In the genomic region with DNA sequence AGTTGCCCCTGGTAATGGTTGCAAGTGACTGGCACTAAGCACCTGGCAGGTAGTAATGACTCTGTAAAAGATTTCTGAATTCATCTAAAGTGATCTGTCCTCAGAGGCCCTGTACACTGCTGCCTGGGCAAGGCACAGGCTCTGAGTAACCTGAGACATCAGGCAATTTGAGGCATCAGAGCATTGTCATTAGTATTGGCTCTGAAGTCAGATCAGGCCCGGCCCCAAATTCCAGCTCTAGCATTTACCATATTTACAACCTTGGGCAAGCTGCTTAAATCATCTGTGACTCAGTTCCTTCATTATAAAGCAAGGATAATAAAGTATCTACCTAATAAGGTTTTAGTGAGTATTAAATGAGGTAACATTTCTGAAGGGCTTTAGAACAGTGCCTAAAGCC, we compare ENCODE assay signal across 15 cellular contexts. TPM values are rescaled to one million over a fixed set of nuclear protein-coding genes. Genes with fewer than 3 reads are reported as not detected.
DNase-seq lines count a peak whose midpoint lies in the region; ATAC-seq, FAIRE-seq and TF ChIP-seq lines count a peak whose summit lies in the region.
"Had no signal": no experiment of that assay in that cellular context is flagged by ENCODE, and none has a peak within 500 bp of the region (broad histone marks: within the 10 kb centered on the region; RNA-seq: fewer than 3 reads in every experiment).

No MANE protein-coding gene starts in this region.

- peak; percentile 9 for DNase-seq in AG08395 (ENCODE audit: low spot score)
- DNase-seq in HTR-8/SVneo (ENCODE audit: insufficient read length, low spot score), result no peak
- peak; percentile 63 to 83 for DNase-seq in foreskin keratinocyte
- no peak for DNase-seq in 8988T
- no peak for DNase-seq in NCI-H226
- DNase-seq in HEK293T (ENCODE audit: extremely low spot score), result no peak
- DNase-seq: activated CD4-positive, alpha-beta T cell treated with anti-CD3 and anti-CD28 coated beads, Interleukin-2, amount 50 U/mL, for 4 hours; kidney glomerular epithelial cell; MM.1S; RPMI8226; thyroid gland had no signal

- ATAC-seq in SK-N-SH treated with all-trans-retinoic acid at 6 μM for 48 hours, result peak; percentile 79
- ATAC-seq in foreskin keratinocyte, result peak; percentile 73
- no peak for ATAC-seq in HG02973 (IDR thresholded peaks at IDR 0.05; ENCODE audit: unreplicated experiment)

- peaks cover 34% of the 10 kb centered on the region for H3K4me1 ChIP-seq in foreskin keratinocyte
- H3K4me1 ChIP-seq: prostate gland had no signal

- TF ChIP-seq CTCF in foreskin keratinocyte (conservative IDR thresholded peaks at IDR 0.05), result no peak

- H3K27me3 ChIP-seq in foreskin keratinocyte, result no peaks in the 10 kb centered on the region
- H3K27me3 ChIP-seq: ascending aorta, thyroid gland had no signal

- peak; percentile 16 for FAIRE-seq in HTR-8/SVneo (lab: Jason Lieb, UNC)

- POLR2A ChIA-PET in HEK293T (lab: Yijun Ruan, JAX), result interaction anchor here (1.0 kb wide), 1 partner anchor 16 kb away, joined by 3 read pairs; no protein-coding TSS in a partner anchor

- CTCF ChIA-PET in HEK293T (lab: Yijun Ruan, JAX), result no interaction called here

- no peak overlapping the region for H3K27ac ChIP-seq in foreskin keratinocyte
- H3K27ac ChIP-seq: ascending aorta, prostate gland, thyroid gland had no signal

TF ChIP-seq in SK-N-SH treated with all-trans-retinoic acid at 6 μM for 48 hours, 23 proteins besides CTCF, POLR2A, EP300 and RAD21 (continues in another document):
- TF ChIP-seq CREB5 (CRISPR knock-in tag; IDR thresholded peaks at IDR 0.05; ENCODE audit: low read depth), result no peak
- no peak for TF ChIP-seq TSHZ2 (CRISPR knock-in tag; IDR thresholded peaks at IDR 0.05)
- TF ChIP-seq ZNF8 (CRISPR knock-in tag; IDR thresholded peaks at IDR 0.05), result no peak
- TF ChIP-seq OSR1 (CRISPR knock-in tag; IDR thresholded peaks at IDR 0.05), result no peak
- no peak for TF ChIP-seq PATZ1 (CRISPR knock-in tag; IDR thresholded peaks at IDR 0.05; ENCODE audit: borderline replicate concordance)
- TF ChIP-seq TOX (CRISPR knock-in tag; IDR thresholded peaks at IDR 0.05; ENCODE audit: borderline replicate concordance), result no peak

TF ChIP-seq in HEK293T, 16 proteins besides CTCF, POLR2A, EP300 and RAD21:
- TF ChIP-seq HDGF (IDR thresholded peaks at IDR 0.05; ENCODE audit: borderline replicate concordance), result no peak
- TF ChIP-seq FOXM1 (IDR thresholded peaks at IDR 0.05; ENCODE audit: borderline replicate concordance), result no peak
- no peak for TF ChIP-seq FOXA1 (IDR thresholded peaks at IDR 0.05)
- no peak for TF ChIP-seq ARNT (IDR thresholded peaks at IDR 0.05)
- TF ChIP-seq ELF4 (IDR thresholded peaks at IDR 0.05), result no peak
- no peak for TF ChIP-seq LEF1 (IDR thresholded peaks at IDR 0.05; ENCODE audit: borderline replicate concordance)
- no peak for TF ChIP-seq FOXK2 (IDR thresholded peaks at IDR 0.05)
- TF ChIP-seq SP1 (IDR thresholded peaks at IDR 0.05), result no peak
- no peak for TF ChIP-seq TARDBP (IDR thresholded peaks at IDR 0.05)
- TF ChIP-seq BHLHE40 (IDR thresholded peaks at IDR 0.05; ENCODE audit: borderline replicate concordance), result no peak
- TF ChIP-seq PKNOX1 (IDR thresholded peaks at IDR 0.05), result no peak
- TF ChIP-seq SUZ12 (IDR thresholded peaks at IDR 0.05), result no peak
- TF ChIP-seq ZNF384 (IDR thresholded peaks at IDR 0.05), result no peak
- TF ChIP-seq NFRKB (IDR thresholded peaks at IDR 0.05), result no peak
- no peak for TF ChIP-seq L3MBTL2 (conservative IDR thresholded peaks at IDR 0.05)
- no peak for TF ChIP-seq CTBP1 (IDR thresholded peaks at IDR 0.05; ENCODE audit: borderline replicate concordance)
TF ChIP-seq in HEK293T: peak in this region for 0.

RNA-seq across cellular contexts. Expression of gene TENT5A, which starts 17.4 kb away (rescaled TPM):
- 3.1 and 3.5 TPM in 2 replicates for total RNA-seq in foreskin keratinocyte
- 0.74 and 1.0 TPM in 2 replicates for polyA plus RNA-seq in foreskin keratinocyte

Comparison
In these comparisons a context has a peak if more than half of its experiments do, and no peak if none do; other contexts are left out.
1. DNase-seq: peak in AG08395 (single experiment) and foreskin keratinocyte (2 of 2); none in HTR-8/SVneo (single experiment), 8988T (single experiment), NCI-H226 (single experiment) and HEK293T (single experiment).